In genomic region chr3:44903314-44903713, GRCh38 we compare ENCODE assay signal across 24 cellular contexts. TPM values are rescaled to one million over a fixed set of nuclear protein-coding genes. Genes with fewer than 3 reads are reported as not detected.
"Had no signal": no experiment of that assay in that cellular context is flagged by ENCODE, and none has a peak within 500 bp of the region (broad histone marks: within the 10 kb centered on the region; RNA-seq: fewer than 3 reads in every experiment).

No MANE protein-coding gene starts in this region.

- H3K4me2 ChIP-seq: KMS-11 had no signal

- H3K9ac ChIP-seq: KMS-11 had no signal

- ATAC-seq: Panc1, T-cell had no signal

- H3K27ac ChIP-seq: HL-60, KMS-11, RWPE1 had no signal

- DNase-seq: Kasumi-1, NCI-H1048, NCI-H1105, NCI-H1417, NCI-H1436 treated with DMSO at 0.1 percent for 48 hours, NCI-H1694, NCI-H1930, NCI-H2081 treated with DMSO at 0.1 percent for 48 hours, NCI-H2171, NCI-H446, NCI-H510A, NCI-H524 treated with DMSO at 0.1 percent for 48 hours, NCI-H69, NCI-H774, SHP77, SW 1271, T-cell had no signal

- FAIRE-seq: HTR-8/SVneo had no signal

RNA-seq across cellular contexts. Expression of gene TGM4, which starts 28.9 kb away (rescaled TPM):
- total RNA-seq: M059J, SK-MEL-5, T-cell had no signal
